Comparison of ENCODE assay signal across 20 cellular contexts in genomic region chr5:4294878-4295277, GRCh38.
"Had no signal": no experiment of that assay in that cellular context is flagged by ENCODE, and none has a peak within 500 bp of the region (broad histone marks: within the 10 kb centered on the region; RNA-seq: fewer than 3 reads in every experiment).

No MANE protein-coding gene starts in this region.

- H3K4me1 ChIP-seq: adrenal gland, colonic mucosa, parathyroid adenoma, suprapubic skin, transverse colon, vagina had no signal

- H3K4me3 ChIP-seq: adrenal gland, colonic mucosa, dorsolateral prefrontal cortex, suprapubic skin, transverse colon, vagina had no signal

- H3K27me3 ChIP-seq: adrenal gland, colonic mucosa, suprapubic skin, transverse colon, vagina had no signal

- H3K36me3 ChIP-seq: adrenal gland, colonic mucosa, suprapubic skin, transverse colon, vagina had no signal

- H3K27ac ChIP-seq: adrenal gland, colonic mucosa, dorsolateral prefrontal cortex, parathyroid adenoma, suprapubic skin, transverse colon, vagina had no signal

- ATAC-seq: activated CD4-positive, CD25-positive, alpha-beta regulatory T cell treated with anti-CD3 and anti-CD28 coated beads, Interleukin-2, amount 50 U/mL, for 24 hours; activated naive CD4-positive, alpha-beta T cell treated with anti-CD3 and anti-CD28 coated beads, Interleukin-2, amount 50 U/mL, for 72 hours; effector memory CD8-positive, alpha-beta T cell; esophagus mucosa; stimulated activated naive CD8-positive, alpha-beta T cell treated with anti-CD3 and anti-CD28 coated beads, Interleukin-15, amount 100 ng/mL, for 72 hours had no signal

- DNase-seq: activated CD4-positive, alpha-beta memory T cell treated with anti-CD3 and anti-CD28 coated beads, Interleukin-2, amount 10 ng/mL, durations not matched to agents 7 days and 5 days; activated CD4-positive, alpha-beta T cell treated with anti-CD3 and anti-CD28 coated beads, Interleukin-2, amount 10 ng/mL, durations not matched to agents 24 days and 14 days; activated gamma-delta T cell treated with Interleukin-2 at 50 U/mL for 16 hours; activated T-cell treated with anti-CD3 and anti-CD28 coated beads for 4 hours; adrenal gland; colonic mucosa; dorsolateral prefrontal cortex; effector memory CD8-positive, alpha-beta T cell; left ventricle myocardium superior; mesenchymal stem cell; nephron progenitor cell; stimulated activated CD4-positive, alpha-beta T cell treated with anti-CD3 and anti-CD28 coated beads, Interleukin-12 subunit alpha, Interleukin-12 subunit beta, amount 100 ng/mL, for 4 hours; stimulated activated naive CD8-positive, alpha-beta T cell treated with anti-CD3 and anti-CD28 coated beads, Interleukin-15, amount 100 ng/mL, for 72 hours; transverse colon had no signal

- H3K9me3 ChIP-seq: adrenal gland, colonic mucosa, suprapubic skin, transverse colon, vagina had no signal
